14 cellular contexts compared by ENCODE assay signal in genomic region chr2:26203906-26204305, GRCh38.
"Had no signal": no experiment of that assay in that cellular context is flagged by ENCODE, and none has a peak within 500 bp of the region (broad histone marks: within the 10 kb centered on the region; RNA-seq: fewer than 3 reads in every experiment).

No MANE protein-coding gene starts in this region.

- ATAC-seq: left lobe of liver; natural killer cell treated with Interleukin-12 subunit alpha and Interleukin-12 subunit beta and Interleukin-15 and Interleukin-18, amount 100 ng/mL, for 72 hours; psoas muscle; right lobe of liver had no signal

- H3K27me3 ChIP-seq: right lobe of liver, spleen had no signal

- H3K9me3 Mint-ChIP-seq: dendritic cell treated with granulocyte-macrophage colony-stimulating factor and Interleukin-4, amounts not matched to agents 40 ng/mL and 50 ng/mL, for 4 days; natural killer cell treated with Interleukin-12 subunit alpha and Interleukin-12 subunit beta and Interleukin-15 and Interleukin-18, amount 100 ng/mL, for 72 hours; type B pancreatic cell had no signal

- H3K4me1 ChIP-seq: psoas muscle, right lobe of liver, spleen had no signal

- H3K9me3 ChIP-seq: psoas muscle, right lobe of liver, spleen had no signal

- H3K4me3 Mint-ChIP-seq: dendritic cell treated with granulocyte-macrophage colony-stimulating factor and Interleukin-4, amounts not matched to agents 40 ng/mL and 50 ng/mL, for 4 days; natural killer cell treated with Interleukin-12 subunit alpha and Interleukin-12 subunit beta and Interleukin-15 and Interleukin-18, amount 100 ng/mL, for 72 hours; type B pancreatic cell had no signal

- H3K27ac Mint-ChIP-seq: dendritic cell treated with granulocyte-macrophage colony-stimulating factor and Interleukin-4, amounts not matched to agents 40 ng/mL and 50 ng/mL, for 4 days; natural killer cell treated with Interleukin-12 subunit alpha and Interleukin-12 subunit beta and Interleukin-15 and Interleukin-18, amount 100 ng/mL, for 72 hours; type B pancreatic cell had no signal

- H3K27me3 Mint-ChIP-seq: dendritic cell treated with granulocyte-macrophage colony-stimulating factor and Interleukin-4, amounts not matched to agents 40 ng/mL and 50 ng/mL, for 4 days; natural killer cell treated with Interleukin-12 subunit alpha and Interleukin-12 subunit beta and Interleukin-15 and Interleukin-18, amount 100 ng/mL, for 72 hours; type B pancreatic cell had no signal

- DNase-seq: erythroblast; foreskin melanocyte; islet precursor cell; mammary epithelial cell; occipital lobe; psoas muscle; retina; right lobe of liver; spleen; stimulated activated naive CD4-positive, alpha-beta T cell treated with Interleukin-2 at 50 U/mL for 16 hours had no signal

- H3K4me3 ChIP-seq: psoas muscle, right lobe of liver, spleen had no signal

- H3K27ac ChIP-seq: psoas muscle, right lobe of liver, spleen had no signal
